20 cellular contexts compared by ENCODE assay signal in genomic region chr4:158877069-158877468, GRCh38.
A peak's percentile ranks its signal among the peaks of the same experiment; 100 is the strongest.
DNase-seq lines count a peak whose midpoint lies in the region; ATAC-seq and TF ChIP-seq lines count a peak whose summit lies in the region.
"Had no signal": no experiment of that assay in that cellular context is flagged by ENCODE, and none has a peak within 500 bp of the region (broad histone marks: within the 10 kb centered on the region; RNA-seq: fewer than 3 reads in every experiment).

No MANE protein-coding gene starts in this region.

- peak overlapping the region; percentile 42 for H3K27ac ChIP-seq in cardiac muscle cell
- no peak overlapping the region for H3K27ac ChIP-seq in heart left ventricle
- H3K27ac ChIP-seq: 22Rv1; BLaER1 treated with 17β-estradiol and CSF1 and Interleukin-3, amounts not matched to agents 10 nM and 100 nM; C4-2B had no signal

- WGBS in heart left ventricle, 4 donors, result 56 to 68% (median 63%) methylated on average over 4 of the region's 4 CpGs

- no peak for ATAC-seq in heart left ventricle
- ATAC-seq: A549; CD8-positive, alpha-beta T cell; GM12878 had no signal

- H3K4me3 ChIP-seq in cardiac muscle cell, result no peak overlapping the region
- no peak overlapping the region for H3K4me3 ChIP-seq in heart left ventricle
- H3K4me3 ChIP-seq: A549; BLaER1 treated with 17β-estradiol and CSF1 and Interleukin-3, amounts not matched to agents 10 nM and 100 nM; GM12878 had no signal

- H3K27me3 ChIP-seq in cardiac muscle cell, result no peaks in the 10 kb centered on the region
- no peaks in the 10 kb centered on the region for H3K27me3 ChIP-seq in heart left ventricle
- H3K27me3 ChIP-seq: BLaER1 treated with 17β-estradiol and CSF1 and Interleukin-3, amounts not matched to agents 10 nM and 100 nM had no signal

- peaks cover 14% of the 10 kb centered on the region for H3K4me1 ChIP-seq in cardiac muscle cell (ENCODE audit: low read depth)
- peaks cover 0 to 27% (median 0%) of the 10 kb centered on the region in 12 donors for H3K4me1 ChIP-seq in heart left ventricle

- no peak for TF ChIP-seq POLR2A in heart left ventricle (IDR thresholded peaks at IDR 0.05)
- no peak for TF ChIP-seq POLR2A in erythroblast (IDR thresholded peaks at IDR 0.05; ENCODE audit: low read length)

- intact Hi-C loops in heart left ventricle (cut with DNase I), result loop anchor here in 1 of 10 donors (10.0 kb wide), 1 partner anchor 228 kb away; the partner anchor contains the start of gene RAPGEF2

- no peak for DNase-seq in cardiac muscle cell (ENCODE audit: low read depth in 1 of 2, low spot score in 1 of 2)
- DNase-seq in heart left ventricle, result no peak
- peak; percentile 14 to 39 for DNase-seq in erythroblast (lab: John Stamatoyannopoulos, UW)
- no peak for DNase-seq in COR-L47 (lab: John Stamatoyannopoulos, UW)
- no peak for DNase-seq in NCI-H748 (lab: John Stamatoyannopoulos, UW; ENCODE audit: unreplicated experiment)
- DNase-seq: AML-193; CD4-positive, alpha-beta T cell; CD8-positive, alpha-beta T cell; DMS 273 treated with DMSO at 0.1 percent for 48 hours; DMS153; DMS53; DMS79; DND-41; EL; GDM1 had no signal

- no peak for TF ChIP-seq CTCF in cardiac muscle cell (IDR thresholded peaks at IDR 0.05; ENCODE audit: low read depth, low read length)
- no peak for TF ChIP-seq CTCF in heart left ventricle (IDR thresholded peaks at IDR 0.05)

- no peaks in the 10 kb centered on the region for H3K9me3 ChIP-seq in cardiac muscle cell (ENCODE audit: low read depth)
- H3K9me3 ChIP-seq in heart left ventricle, result no peaks in the 10 kb centered on the region
- H3K9me3 ChIP-seq: A549 had no signal

- H3K36me3 ChIP-seq in cardiac muscle cell, result no peaks in the 10 kb centered on the region
- H3K36me3 ChIP-seq in heart left ventricle, result peaks cover 0 to 84% (median 57%) of the 10 kb centered on the region in 9 donors

Comparison
In these comparisons a context has a peak if more than half of its experiments do, and no peak if none do; other contexts are left out.
1. DNase-seq: peak in erythroblast (2 of 2); none in cardiac muscle cell (0 of 2), heart left ventricle (0 of 5), COR-L47 (single experiment) and NCI-H748 (single experiment).